Comparison of ENCODE assay signal across 27 cellular contexts in genomic region chr1:42886046-42886739, GRCh38.
"Had no signal": no experiment of that assay in that cellular context is flagged by ENCODE, and none has a peak within 500 bp of the region (broad histone marks: within the 10 kb centered on the region; RNA-seq: fewer than 3 reads in every experiment).

No MANE protein-coding gene starts in this region.

- H3K27ac Mint-ChIP-seq: dendritic cell treated with granulocyte-macrophage colony-stimulating factor and Interleukin-4, amounts not matched to agents 40 ng/mL and 50 ng/mL, for 4 days; endodermal cell; mesothelial cell of epicardium; naive B cell; natural killer cell treated with Interleukin-12 subunit alpha and Interleukin-12 subunit beta and Interleukin-15 and Interleukin-18, amount 100 ng/mL, for 72 hours; stimulated activated naive B cell treated with anti-CD40 and anti-IgM and Interleukin-4, amounts not matched to agents 10 μg/mL and 1 μg/mL and 100 μg/mL, for 72 hours; stimulated activated naive CD8-positive, alpha-beta T cell treated with anti-CD3 and anti-CD28 coated beads, Interleukin-15, Interleukin-2, amounts not matched to agents 100 ng/mL and 50 ng/mL, for 24 hours had no signal

- H3K27ac ChIP-seq: esophagus muscularis mucosa, foreskin keratinocyte, gastroesophageal sphincter, heart left ventricle, left lung, pancreas, right lobe of liver, thoracic aorta, tibial nerve, upper lobe of left lung had no signal

- H3K36me3 ChIP-seq: esophagus muscularis mucosa, gastroesophageal sphincter, heart left ventricle, left lung, pancreas, right lobe of liver, thoracic aorta, tibial nerve, upper lobe of left lung had no signal

- H3K4me3 ChIP-seq: esophagus muscularis mucosa, gastroesophageal sphincter, heart left ventricle, left lung, mucosa of descending colon, pancreas, right lobe of liver, thoracic aorta, tibial nerve, upper lobe of left lung had no signal

- H3K27me3 ChIP-seq: esophagus muscularis mucosa, left lung, pancreas, right lobe of liver, tibial nerve, upper lobe of left lung had no signal

- H3K9me3 Mint-ChIP-seq: dendritic cell treated with granulocyte-macrophage colony-stimulating factor and Interleukin-4, amounts not matched to agents 40 ng/mL and 50 ng/mL, for 4 days; endodermal cell; mesothelial cell of epicardium; natural killer cell treated with Interleukin-12 subunit alpha and Interleukin-12 subunit beta and Interleukin-15 and Interleukin-18, amount 100 ng/mL, for 72 hours; neural crest cell; stimulated activated naive B cell treated with anti-CD40 and anti-IgM and Interleukin-4, amounts not matched to agents 10 μg/mL and 1 μg/mL and 100 μg/mL, for 72 hours; stimulated activated naive CD8-positive, alpha-beta T cell treated with anti-CD3 and anti-CD28 coated beads, Interleukin-15, Interleukin-2, amounts not matched to agents 100 ng/mL and 50 ng/mL, for 24 hours had no signal

- H3K4me3 Mint-ChIP-seq: dendritic cell treated with granulocyte-macrophage colony-stimulating factor and Interleukin-4, amounts not matched to agents 40 ng/mL and 50 ng/mL, for 4 days; endodermal cell; mesothelial cell of epicardium; naive B cell; natural killer cell treated with Interleukin-12 subunit alpha and Interleukin-12 subunit beta and Interleukin-15 and Interleukin-18, amount 100 ng/mL, for 72 hours; neural crest cell; stimulated activated naive B cell treated with anti-CD40 and anti-IgM and Interleukin-4, amounts not matched to agents 10 μg/mL and 1 μg/mL and 100 μg/mL, for 72 hours; stimulated activated naive CD8-positive, alpha-beta T cell treated with anti-CD3 and anti-CD28 coated beads, Interleukin-15, Interleukin-2, amounts not matched to agents 100 ng/mL and 50 ng/mL, for 24 hours had no signal

- DNase-seq: effector CD8-positive, alpha-beta T cell; endodermal cell; foreskin keratinocyte; heart left ventricle; hippocampal formation; left cardiac atrium; left lung; mesenchymal stem cell; mucosa of descending colon; naive B cell; nucleus accumbens; right lobe of liver; small intestine; stimulated activated CD4-positive, alpha-beta T cell treated with anti-CD3 and anti-CD28 coated beads, Interleukin-15, amount 100 ng/mL, for 24 hours; stimulated activated CD4-positive, alpha-beta T cell treated with anti-CD3 and anti-CD28 coated beads, Interleukin-2, amount 100 ng/mL, for 48 hours; stimulated activated naive B cell treated with anti-CD40 and anti-IgM and Interleukin-4, amounts not matched to agents 10 μg/mL and 1 μg/mL and 100 μg/mL, for 72 hours had no signal

- H3K4me1 ChIP-seq: esophagus muscularis mucosa, foreskin keratinocyte, gastroesophageal sphincter, heart left ventricle, left lung, pancreas, right lobe of liver, tibial nerve, upper lobe of left lung had no signal

- H3K9me3 ChIP-seq: esophagus muscularis mucosa, gastroesophageal sphincter, heart left ventricle, left lung, mucosa of descending colon, pancreas, right lobe of liver, thoracic aorta, tibial nerve, upper lobe of left lung had no signal

- H3K36me3 Mint-ChIP-seq: mesothelial cell of epicardium; naive B cell; natural killer cell treated with Interleukin-12 subunit alpha and Interleukin-12 subunit beta and Interleukin-15 and Interleukin-18, amount 100 ng/mL, for 72 hours; stimulated activated naive B cell treated with anti-CD40 and anti-IgM and Interleukin-4, amounts not matched to agents 10 μg/mL and 1 μg/mL and 100 μg/mL, for 72 hours had no signal

- H3K4me1 Mint-ChIP-seq: endodermal cell; naive B cell; neural crest cell; stimulated activated naive B cell treated with anti-CD40 and anti-IgM and Interleukin-4, amounts not matched to agents 10 μg/mL and 1 μg/mL and 100 μg/mL, for 72 hours had no signal

- ATAC-seq: foreskin keratinocyte; gastroesophageal sphincter; heart left ventricle; left cardiac atrium; left lung; mucosa of descending colon; pancreas; stimulated activated naive B cell treated with anti-CD40 and anti-IgM and Interleukin-4, amounts not matched to agents 10 μg/mL and 1 μg/mL and 100 μg/mL, for 72 hours had no signal
